1 cellular context compared by ENCODE assay signal in genomic region chr1:111886741-111887140, GRCh38.
TF ChIP-seq lines count a peak whose summit lies in the region.

No MANE protein-coding gene starts in this region.

TF ChIP-seq in HEK293T, 16 proteins besides CTCF, POLR2A, EP300 and RAD21 (continued from another document):
- TF ChIP-seq PKNOX1 (IDR thresholded peaks at IDR 0.05) (no peak), L3MBTL2 (conservative IDR thresholded peaks at IDR 0.05) (no peak)
